ENCODE assay signal across 1 cellular context in the genomic region with DNA sequence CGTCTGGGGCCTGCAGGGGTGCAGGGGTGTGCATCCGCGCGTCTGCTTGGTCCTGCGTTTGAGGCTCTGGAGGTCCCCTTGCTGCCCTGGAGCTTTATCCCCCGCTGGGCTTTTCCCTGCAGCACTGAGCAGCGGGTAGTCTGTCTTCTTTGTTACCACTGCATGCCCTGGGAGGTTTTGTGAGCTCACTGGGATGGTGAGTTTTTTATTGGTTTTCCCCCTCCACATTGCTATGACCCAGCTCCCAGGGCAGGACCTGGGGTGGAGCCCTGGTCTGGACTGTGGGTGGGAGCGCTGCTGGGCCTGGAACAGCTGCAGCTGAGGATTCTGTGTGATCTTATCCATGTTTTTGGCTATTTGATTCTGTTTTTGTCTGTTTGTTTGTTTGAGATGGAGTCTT.
TF ChIP-seq lines count a peak whose summit lies in the region.

No MANE protein-coding gene starts in this region.

TF ChIP-seq in WTC11, 78 proteins besides CTCF, POLR2A, EP300 and RAD21:
- no peak for TF ChIP-seq ELF4 (CRISPR knock-in tag; IDR thresholded peaks at IDR 0.05; ENCODE audit: low read depth)
- no peak for TF ChIP-seq NFYB (CRISPR knock-in tag; conservative IDR thresholded peaks at IDR 0.05; ENCODE audit: low read depth)
- TF ChIP-seq ZNF232 (CRISPR knock-in tag; IDR thresholded peaks at IDR 0.05) = no peak
- TF ChIP-seq, protein P1, sequence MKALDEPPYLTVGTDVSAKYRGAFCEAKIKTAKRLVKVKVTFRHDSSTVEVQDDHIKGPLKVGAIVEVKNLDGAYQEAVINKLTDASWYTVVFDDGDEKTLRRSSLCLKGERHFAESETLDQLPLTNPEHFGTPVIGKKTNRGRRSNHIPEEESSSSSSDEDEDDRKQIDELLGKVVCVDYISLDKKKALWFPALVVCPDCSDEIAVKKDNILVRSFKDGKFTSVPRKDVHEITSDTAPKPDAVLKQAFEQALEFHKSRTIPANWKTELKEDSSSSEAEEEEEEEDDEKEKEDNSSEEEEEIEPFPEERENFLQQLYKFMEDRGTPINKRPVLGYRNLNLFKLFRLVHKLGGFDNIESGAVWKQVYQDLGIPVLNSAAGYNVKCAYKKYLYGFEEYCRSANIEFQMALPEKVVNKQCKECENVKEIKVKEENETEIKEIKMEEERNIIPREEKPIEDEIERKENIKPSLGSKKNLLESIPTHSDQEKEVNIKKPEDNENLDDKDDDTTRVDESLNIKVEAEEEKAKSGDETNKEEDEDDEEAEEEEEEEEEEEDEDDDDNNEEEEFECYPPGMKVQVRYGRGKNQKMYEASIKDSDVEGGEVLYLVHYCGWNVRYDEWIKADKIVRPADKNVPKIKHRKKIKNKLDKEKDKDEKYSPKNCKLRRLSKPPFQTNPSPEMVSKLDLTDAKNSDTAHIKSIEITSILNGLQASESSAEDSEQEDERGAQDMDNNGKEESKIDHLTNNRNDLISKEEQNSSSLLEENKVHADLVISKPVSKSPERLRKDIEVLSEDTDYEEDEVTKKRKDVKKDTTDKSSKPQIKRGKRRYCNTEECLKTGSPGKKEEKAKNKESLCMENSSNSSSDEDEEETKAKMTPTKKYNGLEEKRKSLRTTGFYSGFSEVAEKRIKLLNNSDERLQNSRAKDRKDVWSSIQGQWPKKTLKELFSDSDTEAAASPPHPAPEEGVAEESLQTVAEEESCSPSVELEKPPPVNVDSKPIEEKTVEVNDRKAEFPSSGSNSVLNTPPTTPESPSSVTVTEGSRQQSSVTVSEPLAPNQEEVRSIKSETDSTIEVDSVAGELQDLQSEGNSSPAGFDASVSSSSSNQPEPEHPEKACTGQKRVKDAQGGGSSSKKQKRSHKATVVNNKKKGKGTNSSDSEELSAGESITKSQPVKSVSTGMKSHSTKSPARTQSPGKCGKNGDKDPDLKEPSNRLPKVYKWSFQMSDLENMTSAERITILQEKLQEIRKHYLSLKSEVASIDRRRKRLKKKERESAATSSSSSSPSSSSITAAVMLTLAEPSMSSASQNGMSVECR (CRISPR knock-in tag; IDR thresholded peaks at IDR 0.05; ENCODE audit: borderline replicate concordance) = no peak
- no peak for TF ChIP-seq RELA (CRISPR knock-in tag; IDR thresholded peaks at IDR 0.05; ENCODE audit: borderline replicate concordance)
- TF ChIP-seq ZNF423 (CRISPR knock-in tag; IDR thresholded peaks at IDR 0.05) = peak; percentile 72
